ENCODE assay signal across 8 cellular contexts in genomic region chr3:67000006-67000405, GRCh38. TPM values are rescaled to one million over a fixed set of nuclear protein-coding genes. Genes with fewer than 3 reads are reported as not detected.
DNase-seq lines count a peak whose midpoint lies in the region; ATAC-seq, FAIRE-seq and TF ChIP-seq lines count a peak whose summit lies in the region.

No MANE protein-coding gene starts in this region.

- H3K4me1 ChIP-seq in mucosa of descending colon (ENCODE audit: low read depth), result peaks cover 3% of the 10 kb centered on the region

- H3K36me3 ChIP-seq in bronchial epithelial cell (ENCODE audit: control insufficient read depth, insufficient read depth, low read length) (no peaks in the 10 kb centered on the region), mucosa of descending colon (ENCODE audit: low read depth) (no peaks in the 10 kb centered on the region)

- H3K4me3 ChIP-seq in bronchial epithelial cell (ENCODE audit: low read depth, low read length) (no peak overlapping the region), mucosa of descending colon (no peak overlapping the region)

- DNase-seq in GM03348 (ENCODE audit: low spot score) (peak; percentile 7), bronchial epithelial cell (ENCODE audit: low read depth) (peak; percentile 94), G401 (ENCODE audit: low spot score) (no peak), NCI-H2107 treated with DMSO at 0.1 percent for 48 hours (lab: John Stamatoyannopoulos, UW; ENCODE audit: unreplicated experiment) (no peak), mucosa of descending colon (no peak)
- no peak for DNase-seq in stimulated activated CD4-positive, alpha-beta T cell treated with anti-CD3 and anti-CD28 coated beads, Interleukin-15, amount 100 ng/mL, for 24 hours

- H3K9me3 ChIP-seq in mucosa of descending colon, result no peaks in the 10 kb centered on the region

- ATAC-seq in GM21381 (IDR thresholded peaks at IDR 0.05; ENCODE audit: unreplicated experiment) (peak; percentile 41), HG03571 (IDR thresholded peaks at IDR 0.05; ENCODE audit: unreplicated experiment) (peak; percentile 48), mucosa of descending colon (no peak)

- intact Hi-C loops in mucosa of descending colon (cut with DNase I, micrococcal nuclease), result no loop called here

- no peak for FAIRE-seq in bronchial epithelial cell (lab: Jason Lieb, UNC)

- in situ Hi-C loops in G401 (cut with HindIII; ENCODE audit: low sequenced_read_pairs), result no loop called here

- no peak for TF ChIP-seq CTCF in bronchial epithelial cell (IDR thresholded peaks at IDR 0.05; ENCODE audit: insufficient read depth, low read length, severe bottlenecking)
- no peak for TF ChIP-seq CTCF in mucosa of descending colon (IDR thresholded peaks at IDR 0.05)

- no peaks in the 10 kb centered on the region for H3K27me3 ChIP-seq in bronchial epithelial cell (ENCODE audit: control insufficient read depth, insufficient read depth, low read length)

RNA-seq across cellular contexts. Expression of gene KBTBD8, which starts 1.9 kb away (rescaled TPM):
- 1.6 and 2.0 TPM in 2 replicates for total RNA-seq in bronchial epithelial cell
- total RNA-seq in G401 (2014; rRNA removed; shearing (Covaris generic)), result 9.8 and 19.1 TPM in 2 replicates
- total RNA-seq in mucosa of descending colon, result 1 to 10 TPM; 1.9 to 2.7 (median 2.5) TPM

Comparison
In these comparisons a context has a peak if more than half of its experiments do, and no peak if none do; other contexts are left out.
1. DNase-seq: peak in GM03348 (single experiment) and bronchial epithelial cell (single experiment); none in stimulated activated CD4-positive, alpha-beta T cell treated with anti-CD3 and anti-CD28 coated beads, Interleukin-15, amount 100 ng/mL, for 24 hours (single experiment), G401 (single experiment), NCI-H2107 treated with DMSO at 0.1 percent for 48 hours (single experiment) and mucosa of descending colon (0 of 3).